Comparison of ENCODE assay signal across 22 cellular contexts in the genomic region with DNA sequence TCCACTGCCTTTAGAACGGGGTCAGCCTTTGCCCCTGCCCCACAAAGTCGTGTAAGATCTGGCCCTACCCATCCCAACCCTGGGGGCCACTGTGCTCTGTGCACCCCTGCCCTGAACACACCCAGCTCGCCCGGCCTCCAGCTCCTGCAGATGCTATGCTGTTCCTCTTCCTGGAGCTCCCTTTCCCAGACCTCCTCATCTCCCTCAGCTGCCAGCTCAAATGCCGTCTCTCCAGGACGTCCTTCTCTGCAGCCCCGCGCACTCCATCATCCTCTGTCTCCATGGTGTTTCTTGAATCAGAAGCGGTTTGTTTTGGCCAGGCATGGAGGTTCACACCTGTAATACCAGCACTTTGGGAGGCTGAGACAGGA.
A peak's percentile ranks its signal among the peaks of the same experiment; 100 is the strongest.
DNase-seq lines count a peak whose midpoint lies in the region; ATAC-seq and TF ChIP-seq lines count a peak whose summit lies in the region.
"Had no signal": no experiment of that assay in that cellular context is flagged by ENCODE, and none has a peak within 500 bp of the region (broad histone marks: within the 10 kb centered on the region; RNA-seq: fewer than 3 reads in every experiment).

No MANE protein-coding gene starts in this region.

- peaks cover 84% of the 10 kb centered on the region for H3K36me3 Mint-ChIP-seq in brain
- H3K36me3 Mint-ChIP-seq in nephron progenitor cell (ENCODE audit: low read depth), result peaks cover 57% of the 10 kb centered on the region

- H3K27me3 Mint-ChIP-seq in brain (peaks cover 2% of the 10 kb centered on the region), nephron progenitor cell (ENCODE audit: low read depth, poor library complexity) (no peaks in the 10 kb centered on the region)

- H4K20me1 ChIP-seq in Karpas-422 (ENCODE audit: insufficient read depth, low read depth, low read length), result no peaks in the 10 kb centered on the region

- H3K9ac ChIP-seq in Karpas-422 (ENCODE audit: low read length), result no peak overlapping the region

- 92 to 94% methylated on average over 9 of the region's 9 CpGs for WGBS in heart right ventricle, 2 donors

- no peaks in the 10 kb centered on the region for H3K79me2 ChIP-seq in Karpas-422 (ENCODE audit: low read length)

- H3K27ac Mint-ChIP-seq in brain (peak overlapping the region in 3 of 5 experiments; percentile 23 to 61 (median 44)), nephron progenitor cell (peak overlapping the region; percentile 54)
- H3K27ac Mint-ChIP-seq: activated CD4-positive, alpha-beta T cell treated with anti-CD3 and anti-CD28 coated beads, Interleukin-2, amount 10 ng/mL, durations not matched to agents 24 days and 14 days had no signal

- no peaks in the 10 kb centered on the region for H3K9me2 ChIP-seq in Karpas-422 (replicated peaks; ENCODE audit: insufficient read depth, low read length)

- ATAC-seq in heart right ventricle (no peak), GM18519 (IDR thresholded peaks at IDR 0.05; ENCODE audit: low FRiP score, unreplicated experiment) (no peak)
- ATAC-seq: PC-3 had no signal

- intact Hi-C loops in cardiac septum (cut with DNase I), result loop anchor here (5.0 kb wide), 1 partner anchor 84 kb away; no protein-coding TSS in a partner anchor
- intact Hi-C loops in heart right ventricle (cut with DNase I), result loop anchor here in 2 of 10 donors (5.0 to 10.0 kb wide), 2 partner anchors 91 to 94 kb away; partner anchors contain the start of gene SH3BP4 (in 2 of the 2)

- H3K4me2 ChIP-seq in Karpas-422 (ENCODE audit: low read depth, low read length, poor library complexity, severe bottlenecking), result no peak overlapping the region

- no peak for TF ChIP-seq CTCF in heart right ventricle (IDR thresholded peaks at IDR 0.05)
- no peak for TF ChIP-seq CTCF in brain (conservative IDR thresholded peaks at IDR 0.05)
- TF ChIP-seq CTCF in nephron progenitor cell (IDR thresholded peaks at IDR 0.05), result no peak
- no peak for TF ChIP-seq CTCF in GM20000 (IDR thresholded peaks at IDR 0.05; ENCODE audit: extremely low read depth, missing control alignments)

- no peaks in the 10 kb centered on the region for H3K9me3 ChIP-seq in heart right ventricle
- H3K9me3 ChIP-seq in Karpas-422 (ENCODE audit: low read length), result no peaks in the 10 kb centered on the region
- H3K9me3 ChIP-seq: esophagus squamous epithelium, MG63, spleen, vagina had no signal

- H3K4me1 ChIP-seq in heart right ventricle (peaks cover 4 to 53% (median 26%) of the 10 kb centered on the region in 9 donors), Karpas-422 (ENCODE audit: low read length) (no peaks in the 10 kb centered on the region)

- DNase-seq in cardiac septum (ENCODE audit: low spot score) (peak; percentile 73), heart right ventricle (no peak), nephron progenitor cell (no peak), cortex of kidney (lab: John Stamatoyannopoulos, UW) (no peak), Karpas-422 (no peak), GM20000 (ENCODE audit: low spot score) (no peak)
- DNase-seq: activated CD4-positive, alpha-beta T cell treated with anti-CD3 and anti-CD28 coated beads, Interleukin-2, amount 10 ng/mL, durations not matched to agents 24 days and 14 days; activated gamma-delta T cell treated with Interleukin-2 at 50 U/mL for 16 hours; amygdala; cerebellar nuclear complex; effector CD8-positive, alpha-beta T cell; esophagus squamous epithelium; GF-D8; IMR-90; MG63; NCI-H1694; SIG-M5 had no signal

- H3K27me3 ChIP-seq in heart right ventricle, result no peaks in the 10 kb centered on the region
- no peaks in the 10 kb centered on the region for H3K27me3 ChIP-seq in Karpas-422 (ENCODE audit: low read length)
- H3K27me3 ChIP-seq: esophagus squamous epithelium, MG63, vagina had no signal

- H3K27ac ChIP-seq in heart right ventricle (no peak overlapping the region), Karpas-422 (ENCODE audit: low read length) (no peak overlapping the region)
- H3K27ac ChIP-seq: esophagus squamous epithelium, vagina had no signal

- H3K4me1 Mint-ChIP-seq in brain, result peaks cover 37% of the 10 kb centered on the region
- no peaks in the 10 kb centered on the region for H3K4me1 Mint-ChIP-seq in nephron progenitor cell

- H3K36me3 ChIP-seq in heart right ventricle (peaks cover 0 to 44% (median 18%) of the 10 kb centered on the region in 9 donors), Karpas-422 (ENCODE audit: insufficient read depth, low read length) (no peaks in the 10 kb centered on the region)

- no peak overlapping the region for H2AFZ ChIP-seq in Karpas-422 (ENCODE audit: low read length)

- H3K4me3 Mint-ChIP-seq in brain, result no peak overlapping the region
- no peak overlapping the region for H3K4me3 Mint-ChIP-seq in nephron progenitor cell
- H3K4me3 Mint-ChIP-seq: activated CD4-positive, alpha-beta T cell treated with anti-CD3 and anti-CD28 coated beads, Interleukin-2, amount 10 ng/mL, durations not matched to agents 24 days and 14 days had no signal

- no peaks in the 10 kb centered on the region for H3K9me3 Mint-ChIP-seq in brain
- peaks cover 4% of the 10 kb centered on the region for H3K9me3 Mint-ChIP-seq in nephron progenitor cell
- H3K9me3 Mint-ChIP-seq: activated CD4-positive, alpha-beta T cell treated with anti-CD3 and anti-CD28 coated beads, Interleukin-2, amount 10 ng/mL, durations not matched to agents 24 days and 14 days had no signal

- H3K4me3 ChIP-seq in heart right ventricle (no peak overlapping the region), Karpas-422 (ENCODE audit: low read length) (no peak overlapping the region)
- H3K4me3 ChIP-seq: esophagus squamous epithelium, MG63, spleen, vagina had no signal
